16 cellular contexts compared by ENCODE assay signal in genomic region chr11:72630104-72630852, GRCh38. TPM values are rescaled to one million over a fixed set of nuclear protein-coding genes. Genes with fewer than 3 reads are reported as not detected.
DNase-seq lines count a peak whose midpoint lies in the region; ATAC-seq, FAIRE-seq and TF ChIP-seq lines count a peak whose summit lies in the region.
"Had no signal": no experiment of that assay in that cellular context is flagged by ENCODE, and none has a peak within 500 bp of the region (broad histone marks: within the 10 kb centered on the region; RNA-seq: fewer than 3 reads in every experiment).

No MANE protein-coding gene starts in this region.

- 51% methylated on average over 15 of the region's 16 CpGs for WGBS in A549 (ENCODE audit: missing lambda C conversion rate)
- WGBS in esophagus, 2 donors = 67 to 68% methylated on average over 16 of the region's 16 CpGs

- FAIRE-seq in A549 (lab: Jason Lieb, UNC) (no peak), GM19239 (lab: Jason Lieb, UNC) (no peak)
- FAIRE-seq: GM18507 had no signal

- no peak for TF ChIP-seq CTCF in A549 (IDR thresholded peaks at IDR 0.05)

- TF ChIP-seq RAD21 in A549 (conservative IDR thresholded peaks at IDR 0.05 in 1 of 2, IDR thresholded peaks at IDR 0.05 in 1 of 2) = no peak

- H3K36me3 Mint-ChIP-seq in activated naive CD8-positive, alpha-beta T cell treated with anti-CD3 and anti-CD28 coated beads, Interleukin-2, amount 50 U/mL, for 24 hours (ENCODE audit: low read depth) = no peaks in the 10 kb centered on the region
- H3K36me3 Mint-ChIP-seq: WTC11 had no signal

- H3K9me3 Mint-ChIP-seq in activated naive CD8-positive, alpha-beta T cell treated with anti-CD3 and anti-CD28 coated beads, Interleukin-2, amount 50 U/mL, for 24 hours = no peaks in the 10 kb centered on the region
- H3K9me3 Mint-ChIP-seq: WTC11 had no signal

- CTCF ChIA-PET in A549 (lab: Yijun Ruan, JAX) = interaction anchor here (1.3 to 3.7 kb wide), 4 partner anchors 13 to 54 kb away, joined by 3 to 23 read pairs (median 8); no protein-coding TSS in a partner anchor

- H3K4me3 Mint-ChIP-seq in activated naive CD8-positive, alpha-beta T cell treated with anti-CD3 and anti-CD28 coated beads, Interleukin-2, amount 50 U/mL, for 24 hours = no peak overlapping the region
- H3K4me3 Mint-ChIP-seq: WTC11 had no signal

- peaks cover 3% of the 10 kb centered on the region for H3K27me3 Mint-ChIP-seq in activated naive CD8-positive, alpha-beta T cell treated with anti-CD3 and anti-CD28 coated beads, Interleukin-2, amount 50 U/mL, for 24 hours

- no peak for TF ChIP-seq EP300 in A549 (IDR thresholded peaks at IDR 0.05)

- H3K27ac ChIP-seq in A549 = no peak overlapping the region
- peak overlapping the region; percentile 16 to 37 for H3K27ac ChIP-seq in esophagus (ENCODE audit: low read depth in 2 of 2, low read length in 1 of 2)
- H3K27ac ChIP-seq: foreskin keratinocyte, testis had no signal

- no peaks in the 10 kb centered on the region for H3K4me1 ChIP-seq in A549
- peaks cover 7 to 17% of the 10 kb centered on the region in 2 donors for H3K4me1 ChIP-seq in esophagus (ENCODE audit: control insufficient read depth in 2 of 2, insufficient read depth in 2 of 2, low read length in 1 of 2)
- H3K4me1 ChIP-seq: foreskin keratinocyte had no signal

- H3K36me3 ChIP-seq in esophagus (ENCODE audit: control insufficient read depth in 2 of 2, insufficient read depth in 2 of 2, low read length in 1 of 2) = no peaks in the 10 kb centered on the region

- no peak overlapping the region for H3K4me2 ChIP-seq in A549

- no peak for TF ChIP-seq POLR2A in A549 (IDR thresholded peaks at IDR 0.05; ENCODE audit: low read length)

- DNase-seq in A549 (ENCODE audit: low read depth in 1 of 2, low spot score in 1 of 2) (no peak), OCI-M1 (lab: John Stamatoyannopoulos, UW) (peak; percentile 66), nucleus accumbens (lab: John Stamatoyannopoulos, UW) (peak in 30 of 56 donors; percentile 17 to 68 (median 41)), GM19239 (ENCODE audit: insufficient read length, low spot score) (no peak)
- no peak for DNase-seq in activated naive CD8-positive, alpha-beta T cell treated with anti-CD3 and anti-CD28 coated beads, Interleukin-2, amount 50 U/mL, for 24 hours
- DNase-seq: activated naive CD4-positive, alpha-beta T cell treated with Interleukin-2 at 50 U/mL for 16 hours; foreskin keratinocyte; mucosa of descending colon; NCI-H187 treated with DMSO at 0.1 percent for 48 hours; PC-3; testis had no signal

- H3K4me3 ChIP-seq in A549 (no peak overlapping the region), esophagus (ENCODE audit: low read depth in 1 of 2, low read length in 2 of 2) (no peak overlapping the region)
- H3K4me3 ChIP-seq: mucosa of descending colon, testis had no signal

- POLR2A ChIA-PET in A549 (lab: Yijun Ruan, JAX) = no interaction called here

- H3K27ac Mint-ChIP-seq in activated naive CD8-positive, alpha-beta T cell treated with anti-CD3 and anti-CD28 coated beads, Interleukin-2, amount 50 U/mL, for 24 hours = no peak overlapping the region
- H3K27ac Mint-ChIP-seq: WTC11 had no signal

- H3K4me1 Mint-ChIP-seq in activated naive CD8-positive, alpha-beta T cell treated with anti-CD3 and anti-CD28 coated beads, Interleukin-2, amount 50 U/mL, for 24 hours = no peaks in the 10 kb centered on the region

- H3K27me3 ChIP-seq in esophagus (ENCODE audit: control insufficient read depth in 1 of 2, insufficient read depth in 2 of 2, low read length in 2 of 2) = no peaks in the 10 kb centered on the region
- H3K27me3 ChIP-seq: testis had no signal

- H3K9me3 ChIP-seq in A549 = no peaks in the 10 kb centered on the region
- H3K9me3 ChIP-seq in esophagus (ENCODE audit: control insufficient read depth in 2 of 2, insufficient read depth in 1 of 2, low read depth in 1 of 2, low read length in 1 of 2) = no peaks in the 10 kb centered on the region
- H3K9me3 ChIP-seq: mucosa of descending colon, testis had no signal

- ATAC-seq in A549 = peak in 1 of 2 experiments; percentile 27; a peak in 2 of 6 replicates
- ATAC-seq in GM18520 (IDR thresholded peaks at IDR 0.05; ENCODE audit: unreplicated experiment) = no peak
- no peak for ATAC-seq in activated naive CD8-positive, alpha-beta T cell treated with anti-CD3 and anti-CD28 coated beads, Interleukin-2, amount 50 U/mL, for 24 hours
- ATAC-seq in GM18511 (IDR thresholded peaks at IDR 0.05; ENCODE audit: unreplicated experiment) = no peak
- ATAC-seq: foreskin keratinocyte, mucosa of descending colon, PC-3, WTC11 had no signal

TF ChIP-seq in A549, 52 proteins besides CTCF, POLR2A, EP300 and RAD21:
- peak; percentile 32; the same call in 1 of the 2 replicates for TF ChIP-seq USF2 (IDR thresholded peaks at IDR 0.05)
- TF ChIP-seq EHMT2 (IDR thresholded peaks at IDR 0.05; ENCODE audit: low read depth) = no peak
- TF ChIP-seq ZNF302 (CRISPR knock-in tag; IDR thresholded peaks at IDR 0.05) = no peak
TF ChIP-seq in A549: peak in this region for 1.

RNA-seq across cellular contexts. Expression of gene PDE2A, which starts 43.9 kb away (rescaled TPM):
- polyA plus RNA-seq in A549 (2011; rRNA removed) (1.5 and 1.9 TPM in 2 replicates), A549 (2017; fragmentation: RNase III; extraction: RNeasy Plus Mini Kit Qiagen cat#74134 plus additional on column Dnase treatment) (0.62 to 1.4 TPM (median 0.94 TPM) in 3 replicates), esophagus (1 to 10 TPM; 6.9 to 7.6 TPM)
- 0.37 and 0.54 TPM in 2 replicates for polyA plus RNA-seq in A549 (2012; cell fraction: cytosol; rRNA removed)
- 1.6 and 2.1 TPM in 2 replicates for polyA plus RNA-seq in A549 (2012; cell fraction: nucleus; rRNA removed)
- polyA minus RNA-seq in A549 (2011; rRNA and poly(A)+ RNA removed) = 1.7 and 2.2 TPM in 2 replicates

Comparison
In these comparisons a context has a peak if more than half of its experiments do, and no peak if none do; other contexts are left out.
1. DNase-seq: peak in OCI-M1 (single experiment) and nucleus accumbens (30 of 56); none in A549 (0 of 2), GM19239 (single experiment) and activated naive CD8-positive, alpha-beta T cell treated with anti-CD3 and anti-CD28 coated beads, Interleukin-2, amount 50 U/mL, for 24 hours (single experiment).
2. H3K27ac ChIP-seq: peak in esophagus (2 of 2); none in A549 (0 of 2).